In the genomic region with DNA sequence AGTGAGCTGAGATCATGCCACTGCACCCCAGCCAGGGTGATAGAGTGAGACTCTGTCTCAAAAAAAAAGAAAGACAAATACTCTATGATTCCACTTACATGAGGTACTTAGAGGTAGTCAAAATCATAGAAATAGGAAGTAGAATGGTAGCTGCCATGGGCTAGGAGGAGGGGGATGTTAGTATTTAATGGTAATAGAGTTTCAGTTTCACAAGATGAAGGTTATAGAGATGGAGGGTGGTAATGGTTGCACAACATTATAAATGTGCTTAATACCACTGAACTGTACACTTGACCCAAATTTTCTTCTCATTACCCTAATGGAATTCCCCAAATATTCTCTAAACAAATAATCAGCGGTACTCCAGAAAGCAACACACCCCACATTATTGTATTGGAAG, we compare ENCODE assay signal across 23 cellular contexts. TPM values are rescaled to one million over a fixed set of nuclear protein-coding genes. Genes with fewer than 3 reads are reported as not detected.
DNase-seq lines count a peak whose midpoint lies in the region; ATAC-seq and TF ChIP-seq lines count a peak whose summit lies in the region.
"Had no signal": no experiment of that assay in that cellular context is flagged by ENCODE, and none has a peak within 500 bp of the region (broad histone marks: within the 10 kb centered on the region; RNA-seq: fewer than 3 reads in every experiment).

No MANE protein-coding gene starts in this region.

- peak overlapping the region; percentile 39 to 83 (median 76) for H3K27ac Mint-ChIP-seq in CD4-positive, CD25-positive, alpha-beta regulatory T cell
- H3K27ac Mint-ChIP-seq: activated CD4-positive, alpha-beta T cell treated with anti-CD3 and anti-CD28 coated beads for 36 hours; activated naive CD4-positive, alpha-beta T cell treated with anti-CD3 and anti-CD28 coated beads, Interleukin-2, amount 10 ng/mL, durations not matched to agents 7 days and 5 days had no signal

- H3K9ac ChIP-seq in KMS-11 (no peak overlapping the region; the same call in 1 of the 2 replicates), OCI-LY3 (ENCODE audit: low read length) (no peak overlapping the region)
- H3K9ac ChIP-seq: parathyroid adenoma had no signal

- no peak for TF ChIP-seq CTCF in KMS-11 (conservative IDR thresholded peaks at IDR 0.05; ENCODE audit: low read depth, low read length)
- no peak for TF ChIP-seq CTCF in OCI-LY3 (IDR thresholded peaks at IDR 0.05; ENCODE audit: low read depth, low read length)
- TF ChIP-seq CTCF in lower lobe of right lung (IDR thresholded peaks at IDR 0.05): no peak

- H3K4me2 ChIP-seq in KMS-11 (peak overlapping the region; percentile 84), OCI-LY3 (ENCODE audit: low read length) (0 out of 2 replicates have a peak overlapping the region, but pooled peaks have one; percentile 2)

- H2AFZ ChIP-seq in KMS-11 (ENCODE audit: low read depth) (no peak overlapping the region), OCI-LY3 (ENCODE audit: low read depth, low read length) (no peak overlapping the region)
- H2AFZ ChIP-seq: parathyroid adenoma had no signal

- ATAC-seq in CD4-positive, CD25-positive, alpha-beta regulatory T cell (ENCODE audit: low read depth in 2 of 2): no peak
- peak; percentile 50 to 58 for ATAC-seq in lower lobe of right lung
- ATAC-seq: activated CD4-positive, alpha-beta T cell treated with anti-CD3 and anti-CD28 coated beads for 36 hours; heart right ventricle had no signal

- H3K4me3 ChIP-seq in CD4-positive, CD25-positive, alpha-beta regulatory T cell (ENCODE audit: low read depth, low read length): no peak overlapping the region
- H3K4me3 ChIP-seq in KMS-11 (IDR thresholded peaks at IDR 0.05; ENCODE audit: insufficient read depth, low read depth, low read length) (peak overlapping the region; percentile 70), OCI-LY3 (ENCODE audit: low read length) (no peak overlapping the region), lower lobe of right lung (no peak overlapping the region)
- H3K4me3 ChIP-seq: heart right ventricle had no signal

- H3K27me3 ChIP-seq in CD4-positive, CD25-positive, alpha-beta regulatory T cell (ENCODE audit: control insufficient read depth, insufficient read depth, low read length): no peaks in the 10 kb centered on the region
- no peaks in the 10 kb centered on the region for H3K27me3 ChIP-seq in KMS-11 (ENCODE audit: insufficient read depth, low read depth)
- no peaks in the 10 kb centered on the region for H3K27me3 ChIP-seq in OCI-LY3 (ENCODE audit: low read depth, low read length)
- H3K27me3 ChIP-seq in lower lobe of right lung (ENCODE audit: low read depth): no peaks in the 10 kb centered on the region
- H3K27me3 ChIP-seq: heart right ventricle had no signal

- intact Hi-C loops in lower lobe of right lung (cut with DNase I): no loop called here

- peaks cover 0 to 6% (median 1%) of the 10 kb centered on the region in 7 donors for H3K9me3 Mint-ChIP-seq in CD4-positive, CD25-positive, alpha-beta regulatory T cell
- H3K9me3 Mint-ChIP-seq: activated naive CD4-positive, alpha-beta T cell treated with anti-CD3 and anti-CD28 coated beads, Interleukin-2, amount 10 ng/mL, durations not matched to agents 7 days and 5 days had no signal

- peaks cover 48% of the 10 kb centered on the region for H3K36me3 Mint-ChIP-seq in CD4-positive, CD25-positive, alpha-beta regulatory T cell

- H3K27ac ChIP-seq in CD4-positive, CD25-positive, alpha-beta regulatory T cell (ENCODE audit: insufficient read depth, low read length, poor library complexity, severe bottlenecking): no peak overlapping the region
- peak overlapping the region; percentile 61 for H3K27ac ChIP-seq in KMS-11
- no peak overlapping the region for H3K27ac ChIP-seq in OCI-LY3 (ENCODE audit: low read length)
- no peak overlapping the region for H3K27ac ChIP-seq in lower lobe of right lung
- H3K27ac ChIP-seq: C4-2B, heart right ventricle, parathyroid adenoma had no signal

- peaks cover 31% of the 10 kb centered on the region for H3K36me3 ChIP-seq in CD4-positive, CD25-positive, alpha-beta regulatory T cell (ENCODE audit: control insufficient read depth, insufficient read depth, low read length)
- H3K36me3 ChIP-seq in KMS-11 (ENCODE audit: insufficient read depth) (peaks cover 8% of the 10 kb centered on the region; the same call in 1 of the 2 replicates), OCI-LY3 (replicated peaks; ENCODE audit: low read depth, low read length) (peaks cover 12% of the 10 kb centered on the region), lower lobe of right lung (peaks cover 51% of the 10 kb centered on the region)

- DNase-seq in CD4-positive, CD25-positive, alpha-beta regulatory T cell: peak in 1 of 3 donors; percentile 29
- no peak for DNase-seq in lower lobe of right lung
- DNase-seq in activated CD8-positive, alpha-beta memory T cell treated with anti-CD3 and anti-CD28 coated beads, Interleukin-2, amount 50 U/mL, for 4 hours: no peak
- no peak for DNase-seq in nucleus accumbens (lab: John Stamatoyannopoulos, UW)
- no peak for DNase-seq in NCI-H1105 (lab: John Stamatoyannopoulos, UW)
- DNase-seq: activated CD4-positive, alpha-beta T cell treated with anti-CD3 and anti-CD28 coated beads for 36 hours; activated naive CD4-positive, alpha-beta T cell treated with anti-CD3 and anti-CD28 coated beads, Interleukin-2, amount 10 ng/mL, durations not matched to agents 7 days and 5 days; aorta; effector memory CD4-positive, alpha-beta T cell; heart right ventricle; kidney glomerular epithelial cell; NCI-H1105 treated with DMSO at 0.1 percent for 48 hours; NCI-H2081; NCI-H345; small intestine; stimulated activated CD4-positive, alpha-beta T cell treated with anti-CD3 and anti-CD28 coated beads, Interleukin-1b, Interleukin-23, amount 100 ng/mL, for 48 hours; stimulated activated CD8-positive, alpha-beta memory T cell treated with anti-CD3 and anti-CD28 coated beads, Interleukin-4, amount 100 ng/mL, for 48 hours; trophoblast cell had no signal

- H3K4me1 Mint-ChIP-seq in CD4-positive, CD25-positive, alpha-beta regulatory T cell: peaks cover 12 to 20% (median 16%) of the 10 kb centered on the region in 4 donors
- H3K4me1 Mint-ChIP-seq: neural crest cell had no signal

- no peaks in the 10 kb centered on the region for H3K9me3 ChIP-seq in CD4-positive, CD25-positive, alpha-beta regulatory T cell (ENCODE audit: control insufficient read depth in 2 of 2, low read length in 2 of 2)
- H3K9me3 ChIP-seq in OCI-LY3 (ENCODE audit: insufficient read depth, low read length) (no peaks in the 10 kb centered on the region), lower lobe of right lung (no peaks in the 10 kb centered on the region)

- no peaks in the 10 kb centered on the region for H3K27me3 Mint-ChIP-seq in CD4-positive, CD25-positive, alpha-beta regulatory T cell
- H3K27me3 Mint-ChIP-seq: activated CD4-positive, alpha-beta T cell treated with anti-CD3 and anti-CD28 coated beads for 36 hours; activated naive CD4-positive, alpha-beta T cell treated with anti-CD3 and anti-CD28 coated beads, Interleukin-2, amount 10 ng/mL, durations not matched to agents 7 days and 5 days had no signal

- H3K4me3 Mint-ChIP-seq in CD4-positive, CD25-positive, alpha-beta regulatory T cell: peak overlapping the region in 1 of 4 donors; percentile 18
- H3K4me3 Mint-ChIP-seq: activated CD4-positive, alpha-beta T cell treated with anti-CD3 and anti-CD28 coated beads for 36 hours; activated naive CD4-positive, alpha-beta T cell treated with anti-CD3 and anti-CD28 coated beads, Interleukin-2, amount 10 ng/mL, durations not matched to agents 7 days and 5 days; neural crest cell had no signal

- H3K79me2 ChIP-seq in KMS-11 (ENCODE audit: insufficient read depth, low read depth) (peaks cover 12% of the 10 kb centered on the region; the same call in 1 of the 2 replicates), OCI-LY3 (ENCODE audit: low read length) (peaks cover 3% of the 10 kb centered on the region; the same call in 1 of the 2 replicates)
- H3K79me2 ChIP-seq: parathyroid adenoma had no signal

- H3K4me1 ChIP-seq in CD4-positive, CD25-positive, alpha-beta regulatory T cell (ENCODE audit: control insufficient read depth, insufficient read depth, low read length, poor library complexity, severe bottlenecking): peaks cover 3% of the 10 kb centered on the region
- H3K4me1 ChIP-seq in KMS-11 (ENCODE audit: low read depth, poor library complexity, severe bottlenecking): peaks cover 24% of the 10 kb centered on the region
- H3K4me1 ChIP-seq in OCI-LY3 (ENCODE audit: low read length): peaks cover 9% of the 10 kb centered on the region
- H3K4me1 ChIP-seq in lower lobe of right lung: no peaks in the 10 kb centered on the region
- H3K4me1 ChIP-seq: heart right ventricle, parathyroid adenoma had no signal

- H4K20me1 ChIP-seq in KMS-11 (ENCODE audit: insufficient read depth) (no peaks in the 10 kb centered on the region), OCI-LY3 (ENCODE audit: insufficient read depth, low read length) (no peaks in the 10 kb centered on the region)

RNA-seq across cellular contexts. Expression of a gene that starts 12.8 kb away (rescaled TPM):
- 11.8 TPM for total RNA-seq in CD4-positive, CD25-positive, alpha-beta regulatory T cell
- polyA plus RNA-seq in CD4-positive, CD25-positive, alpha-beta regulatory T cell: 10 to 100 TPM; 13.5 to 20.3 (median 16.2) TPM
- total RNA-seq in lower lobe of right lung: 25.8 TPM

RNA-seq across cellular contexts. Expression of a gene that starts 37.5 kb away (rescaled TPM):
- total RNA-seq in CD4-positive, CD25-positive, alpha-beta regulatory T cell: 58.4 TPM
- 10 to 100 TPM; 24.2 to 31.0 (median 27.5) TPM for polyA plus RNA-seq in CD4-positive, CD25-positive, alpha-beta regulatory T cell
- total RNA-seq in lower lobe of right lung: 47.6 TPM

RNA-seq across cellular contexts. Expression of a gene that starts 38.4 kb away (rescaled TPM):
- total RNA-seq in CD4-positive, CD25-positive, alpha-beta regulatory T cell: 49.5 TPM
- polyA plus RNA-seq in CD4-positive, CD25-positive, alpha-beta regulatory T cell: 10 to 100 TPM; 72.7 to 93.6 (median 82.5) TPM
- total RNA-seq in lower lobe of right lung: 60.4 TPM

Comparison
In these comparisons a context has a peak if more than half of its experiments do, and no peak if none do; other contexts are left out.
1. ATAC-seq: peak in lower lobe of right lung (2 of 2); none in CD4-positive, CD25-positive, alpha-beta regulatory T cell (0 of 2).